In genomic region chr4:40842318-40842717, GRCh38 we compare ENCODE assay signal across 15 cellular contexts.
DNase-seq lines count a peak whose midpoint lies in the region; ATAC-seq and TF ChIP-seq lines count a peak whose summit lies in the region.
"Had no signal": no experiment of that assay in that cellular context is flagged by ENCODE, and none has a peak within 500 bp of the region (broad histone marks: within the 10 kb centered on the region; RNA-seq: fewer than 3 reads in every experiment).

No MANE protein-coding gene starts in this region.

- H3K9me3 ChIP-seq in endocrine pancreas (ENCODE audit: control insufficient read depth, low read length), result no peaks in the 10 kb centered on the region
- no peaks in the 10 kb centered on the region for H3K9me3 ChIP-seq in psoas muscle

- no peak overlapping the region for H3K4me3 Mint-ChIP-seq in endothelial cell (ENCODE audit: unreplicated experiment)
- H3K4me3 Mint-ChIP-seq: activated CD4-positive, alpha-beta memory T cell treated with anti-CD3 and anti-CD28 coated beads, Interleukin-2, amount 10 ng/mL, durations not matched to agents 7 days and 5 days; activated naive CD4-positive, alpha-beta T cell treated with anti-CD3 and anti-CD28 coated beads for 36 hours; stimulated activated naive CD8-positive, alpha-beta T cell treated with anti-CD3 and anti-CD28 coated beads, Interleukin-15, amount 100 ng/mL, for 72 hours had no signal

- TF ChIP-seq CTCF in psoas muscle (IDR thresholded peaks at IDR 0.05), result no peak
- TF ChIP-seq CTCF in endothelial cell (IDR thresholded peaks at IDR 0.05; ENCODE audit: unreplicated experiment), result no peak

- H3K36me3 Mint-ChIP-seq in endothelial cell (ENCODE audit: low read depth, unreplicated experiment), result peaks cover 9% of the 10 kb centered on the region
- H3K36me3 Mint-ChIP-seq: CD4-positive, alpha-beta memory T cell had no signal

- intact Hi-C loops in psoas muscle (cut with DNase I), result loop anchor here in 1 of 2 donors (5.0 to 10.0 kb wide), 3 partner anchors 55 to 108 kb away; no protein-coding TSS in a partner anchor

- H3K27me3 ChIP-seq in endocrine pancreas (ENCODE audit: control insufficient read depth, insufficient read depth, low read length) (no peaks in the 10 kb centered on the region), psoas muscle (ENCODE audit: insufficient read depth in 3 of 3, low read length in 2 of 3) (no peaks in the 10 kb centered on the region)
- H3K27me3 ChIP-seq: cardiac muscle cell had no signal

- ATAC-seq in psoas muscle, result peak; percentile 65 to 88 (median 85)
- ATAC-seq in activated CD4-positive, CD25-positive, alpha-beta regulatory T cell treated with anti-CD3 and anti-CD28 coated beads, Interleukin-2, amount 50 U/mL, for 24 hours, result no peak
- ATAC-seq: stimulated activated naive CD8-positive, alpha-beta T cell treated with anti-CD3 and anti-CD28 coated beads, Interleukin-15, amount 100 ng/mL, for 72 hours had no signal

- DNase-seq in H4 (ENCODE audit: low spot score) (peak; percentile 30), NCI-H2081 (lab: John Stamatoyannopoulos, UW) (peak; percentile 71 to 94), psoas muscle (peak in 1 of 2 donors; percentile 86), endothelial cell (ENCODE audit: low spot score) (no peak), HT-29 (ENCODE audit: low spot score) (no peak)
- DNase-seq: activated CD4-positive, alpha-beta memory T cell treated with anti-CD3 and anti-CD28 coated beads, Interleukin-2, amount 10 ng/mL, durations not matched to agents 7 days and 5 days; activated naive CD4-positive, alpha-beta T cell treated with anti-CD3 and anti-CD28 coated beads for 36 hours; CD4-positive, alpha-beta memory T cell; mammary epithelial cell; PC-9; stimulated activated CD4-positive, alpha-beta T cell treated with anti-CD3 and anti-CD28 coated beads, Interleukin-4, amount 100 ng/mL, for 4 hours; stimulated activated naive CD8-positive, alpha-beta T cell treated with anti-CD3 and anti-CD28 coated beads, Interleukin-15, amount 100 ng/mL, for 72 hours had no signal

- no peak overlapping the region for H3K27ac Mint-ChIP-seq in endothelial cell (ENCODE audit: unreplicated experiment)
- H3K27ac Mint-ChIP-seq: activated CD4-positive, alpha-beta memory T cell treated with anti-CD3 and anti-CD28 coated beads, Interleukin-2, amount 10 ng/mL, durations not matched to agents 7 days and 5 days; activated naive CD4-positive, alpha-beta T cell treated with anti-CD3 and anti-CD28 coated beads for 36 hours; CD4-positive, alpha-beta memory T cell; stimulated activated naive CD8-positive, alpha-beta T cell treated with anti-CD3 and anti-CD28 coated beads, Interleukin-15, amount 100 ng/mL, for 72 hours had no signal

- H3K9ac ChIP-seq in endocrine pancreas (ENCODE audit: control insufficient read depth, insufficient read depth, low read length), result peak overlapping the region; percentile 1

- no peaks in the 10 kb centered on the region for H3K36me3 ChIP-seq in endocrine pancreas (ENCODE audit: control insufficient read depth, insufficient read depth, low read length)
- no peaks in the 10 kb centered on the region for H3K36me3 ChIP-seq in psoas muscle (ENCODE audit: insufficient read depth in 1 of 2, low read depth in 1 of 2)
- H3K36me3 ChIP-seq: cardiac muscle cell had no signal

- H3K27ac ChIP-seq in psoas muscle, result peak overlapping the region; percentile 87
- H3K27ac ChIP-seq: cardiac muscle cell, PC-9 had no signal

- WGBS in psoas muscle, 3 donors, result 33 to 38% (median 38%) methylated on average over 13 of the region's 13 CpGs

- no peaks in the 10 kb centered on the region for H3K4me1 ChIP-seq in endocrine pancreas (ENCODE audit: control insufficient read depth, insufficient read depth, low read length)
- H3K4me1 ChIP-seq in psoas muscle, result peaks cover 23% of the 10 kb centered on the region

- peaks cover 16% of the 10 kb centered on the region for H3K4me1 Mint-ChIP-seq in endothelial cell (ENCODE audit: unreplicated experiment)
- H3K4me1 Mint-ChIP-seq: CD4-positive, alpha-beta memory T cell had no signal

- peaks cover 3% of the 10 kb centered on the region for H3K27me3 Mint-ChIP-seq in endothelial cell (ENCODE audit: unreplicated experiment)

- no peaks in the 10 kb centered on the region for H3K9me3 Mint-ChIP-seq in endothelial cell (ENCODE audit: unreplicated experiment)
- H3K9me3 Mint-ChIP-seq: activated CD4-positive, alpha-beta memory T cell treated with anti-CD3 and anti-CD28 coated beads, Interleukin-2, amount 10 ng/mL, durations not matched to agents 7 days and 5 days; activated naive CD4-positive, alpha-beta T cell treated with anti-CD3 and anti-CD28 coated beads for 36 hours; CD4-positive, alpha-beta memory T cell; stimulated activated naive CD8-positive, alpha-beta T cell treated with anti-CD3 and anti-CD28 coated beads, Interleukin-15, amount 100 ng/mL, for 72 hours had no signal

- H3K4me3 ChIP-seq in endocrine pancreas (ENCODE audit: control insufficient read depth, insufficient read depth, low read length), result peak overlapping the region; percentile 64
- peak overlapping the region; percentile 44 for H3K4me3 ChIP-seq in psoas muscle
- H3K4me3 ChIP-seq: cardiac muscle cell, PC-9 had no signal

Comparison
In these comparisons a context has a peak if more than half of its experiments do, and no peak if none do; other contexts are left out.
1. DNase-seq: peak in H4 (single experiment) and NCI-H2081 (2 of 2); none in endothelial cell (single experiment) and HT-29 (single experiment).
2. ATAC-seq: peak in psoas muscle (4 of 4); none in activated CD4-positive, CD25-positive, alpha-beta regulatory T cell treated with anti-CD3 and anti-CD28 coated beads, Interleukin-2, amount 50 U/mL, for 24 hours (0 of 2).